ENCODE assay signal across 19 cellular contexts in genomic region chr2:33318456-33318855, GRCh38.
DNase-seq lines count a peak whose midpoint lies in the region; ATAC-seq and TF ChIP-seq lines count a peak whose summit lies in the region.
"Had no signal": no experiment of that assay in that cellular context is flagged by ENCODE, and none has a peak within 500 bp of the region (broad histone marks: within the 10 kb centered on the region; RNA-seq: fewer than 3 reads in every experiment).

No MANE protein-coding gene starts in this region.

- peaks cover 43% of the 10 kb centered on the region for H3K4me1 Mint-ChIP-seq in endothelial cell (ENCODE audit: unreplicated experiment)
- H3K4me1 Mint-ChIP-seq in nephron progenitor cell: peaks cover 20% of the 10 kb centered on the region
- peaks cover 28% of the 10 kb centered on the region for H3K4me1 Mint-ChIP-seq in T-helper 2 cell treated with Interferon-gamma antibody and Interleukin-4, amounts not matched to agents 5 μg/mL and 100 μg/mL, for 36 hours (ENCODE audit: low read depth)

- H3K36me3 ChIP-seq in ascending aorta: peaks cover 17 to 53% of the 10 kb centered on the region in 2 donors
- peaks cover 23% of the 10 kb centered on the region for H3K36me3 ChIP-seq in thoracic aorta
- H3K36me3 ChIP-seq: BLaER1 treated with 17β-estradiol and CSF1 and Interleukin-3, amounts not matched to agents 10 nM and 100 nM had no signal

- ATAC-seq in thoracic aorta (ENCODE audit: insufficient number of reproducible peaks, low FRiP score, low read depth): no peak
- no peak for ATAC-seq in GM18502 (IDR thresholded peaks at IDR 0.05; ENCODE audit: poor library complexity, unreplicated experiment)
- ATAC-seq: A549; CD8-positive, alpha-beta T cell had no signal

- H3K9me3 Mint-ChIP-seq in endothelial cell (ENCODE audit: unreplicated experiment) (peaks cover 4% of the 10 kb centered on the region), nephron progenitor cell (no peaks in the 10 kb centered on the region)
- no peaks in the 10 kb centered on the region for H3K9me3 Mint-ChIP-seq in T-helper 2 cell treated with Interferon-gamma antibody and Interleukin-4, amounts not matched to agents 5 μg/mL and 100 μg/mL, for 36 hours
- H3K9me3 Mint-ChIP-seq: CD4-positive, alpha-beta T cell; CD8-positive, alpha-beta T cell had no signal

- H3K4me3 Mint-ChIP-seq in endothelial cell (ENCODE audit: unreplicated experiment) (no peak overlapping the region), nephron progenitor cell (no peak overlapping the region)
- H3K4me3 Mint-ChIP-seq in T-helper 2 cell treated with Interferon-gamma antibody and Interleukin-4, amounts not matched to agents 5 μg/mL and 100 μg/mL, for 36 hours: no peak overlapping the region
- H3K4me3 Mint-ChIP-seq: B cell; CD4-positive, alpha-beta T cell; CD8-positive, alpha-beta T cell had no signal

- H3K9me3 ChIP-seq in ascending aorta: no peaks in the 10 kb centered on the region
- H3K9me3 ChIP-seq in thoracic aorta: no peaks in the 10 kb centered on the region
- H3K9me3 ChIP-seq: A549; BLaER1 treated with 17β-estradiol and CSF1 and Interleukin-3, amounts not matched to agents 10 nM and 100 nM; Caco-2 had no signal

- TF ChIP-seq CTCF in ascending aorta (IDR thresholded peaks at IDR 0.05) (no peak), endothelial cell (IDR thresholded peaks at IDR 0.05; ENCODE audit: unreplicated experiment) (no peak), nephron progenitor cell (IDR thresholded peaks at IDR 0.05) (no peak), thoracic aorta (IDR thresholded peaks at IDR 0.05) (no peak)

- H3K36me3 Mint-ChIP-seq in endothelial cell (ENCODE audit: low read depth, unreplicated experiment) (peaks cover 48% of the 10 kb centered on the region), nephron progenitor cell (ENCODE audit: low read depth) (peaks cover 14% of the 10 kb centered on the region)
- H3K36me3 Mint-ChIP-seq in T-helper 2 cell treated with Interferon-gamma antibody and Interleukin-4, amounts not matched to agents 5 μg/mL and 100 μg/mL, for 36 hours (ENCODE audit: low read depth): no peaks in the 10 kb centered on the region
- H3K36me3 Mint-ChIP-seq: CD8-positive, alpha-beta T cell had no signal

- H3K27me3 ChIP-seq in ascending aorta (no peaks in the 10 kb centered on the region), thoracic aorta (replicated peaks; ENCODE audit: insufficient read depth) (no peaks in the 10 kb centered on the region)
- H3K27me3 ChIP-seq: BLaER1 treated with 17β-estradiol and CSF1 and Interleukin-3, amounts not matched to agents 10 nM and 100 nM had no signal

- H3K27me3 Mint-ChIP-seq in endothelial cell (ENCODE audit: unreplicated experiment) (peaks cover 8% of the 10 kb centered on the region), nephron progenitor cell (ENCODE audit: low read depth, poor library complexity) (no peaks in the 10 kb centered on the region)
- peaks cover 4% of the 10 kb centered on the region for H3K27me3 Mint-ChIP-seq in T-helper 2 cell treated with Interferon-gamma antibody and Interleukin-4, amounts not matched to agents 5 μg/mL and 100 μg/mL, for 36 hours (ENCODE audit: low read depth)
- H3K27me3 Mint-ChIP-seq: CD4-positive, alpha-beta T cell had no signal

- intact Hi-C loops in ascending aorta (cut with DNase I): no loop called here

- DNase-seq in ascending aorta (ENCODE audit: low spot score in 2 of 2) (no peak), endothelial cell (ENCODE audit: low spot score) (no peak), nephron progenitor cell (no peak), thoracic aorta (ENCODE audit: low spot score) (no peak), NOMO-1 treated with dmso at 0.1 percent for 144 hours (lab: John Stamatoyannopoulos, UW; ENCODE audit: unreplicated experiment) (no peak), NCI-H2171 (lab: John Stamatoyannopoulos, UW) (no peak)
- no peak for DNase-seq in T-helper 2 cell treated with Interferon-gamma antibody and Interleukin-4, amounts not matched to agents 5 μg/mL and 100 μg/mL, for 36 hours (ENCODE audit: low spot score)
- DNase-seq: AML-193; Caco-2; Calu3; CD4-positive, alpha-beta T cell; CD8-positive, alpha-beta T cell; GF-D8 had no signal

- H3K27ac Mint-ChIP-seq in endothelial cell (ENCODE audit: unreplicated experiment) (peak overlapping the region; percentile 82), nephron progenitor cell (peak overlapping the region; percentile 20)
- H3K27ac Mint-ChIP-seq in T-helper 2 cell treated with Interferon-gamma antibody and Interleukin-4, amounts not matched to agents 5 μg/mL and 100 μg/mL, for 36 hours: no peak overlapping the region
- H3K27ac Mint-ChIP-seq: B cell; CD4-positive, alpha-beta T cell; CD8-positive, alpha-beta T cell had no signal

- H3K27ac ChIP-seq in ascending aorta (peak overlapping the region; percentile 45 to 78), thoracic aorta (peak overlapping the region; percentile 59 to 63)
- H3K27ac ChIP-seq: 22Rv1; A549; BLaER1 treated with 17β-estradiol and CSF1 and Interleukin-3, amounts not matched to agents 10 nM and 100 nM; C4-2B had no signal

- H3K4me3 ChIP-seq in ascending aorta: no peak overlapping the region
- no peak overlapping the region for H3K4me3 ChIP-seq in thoracic aorta
- H3K4me3 ChIP-seq: A549; BLaER1 treated with 17β-estradiol and CSF1 and Interleukin-3, amounts not matched to agents 10 nM and 100 nM had no signal

- H3K4me1 ChIP-seq in ascending aorta (peaks cover 7 to 33% of the 10 kb centered on the region in 2 donors), thoracic aorta (ENCODE audit: control insufficient read depth in 1 of 2, low read depth in 2 of 2) (peaks cover 31 to 73% of the 10 kb centered on the region in 2 donors)
- H3K4me1 ChIP-seq: BLaER1 treated with 17β-estradiol and CSF1 and Interleukin-3, amounts not matched to agents 10 nM and 100 nM had no signal
